Comparison of ENCODE assay signal across 8 cellular contexts in the genomic region with DNA sequence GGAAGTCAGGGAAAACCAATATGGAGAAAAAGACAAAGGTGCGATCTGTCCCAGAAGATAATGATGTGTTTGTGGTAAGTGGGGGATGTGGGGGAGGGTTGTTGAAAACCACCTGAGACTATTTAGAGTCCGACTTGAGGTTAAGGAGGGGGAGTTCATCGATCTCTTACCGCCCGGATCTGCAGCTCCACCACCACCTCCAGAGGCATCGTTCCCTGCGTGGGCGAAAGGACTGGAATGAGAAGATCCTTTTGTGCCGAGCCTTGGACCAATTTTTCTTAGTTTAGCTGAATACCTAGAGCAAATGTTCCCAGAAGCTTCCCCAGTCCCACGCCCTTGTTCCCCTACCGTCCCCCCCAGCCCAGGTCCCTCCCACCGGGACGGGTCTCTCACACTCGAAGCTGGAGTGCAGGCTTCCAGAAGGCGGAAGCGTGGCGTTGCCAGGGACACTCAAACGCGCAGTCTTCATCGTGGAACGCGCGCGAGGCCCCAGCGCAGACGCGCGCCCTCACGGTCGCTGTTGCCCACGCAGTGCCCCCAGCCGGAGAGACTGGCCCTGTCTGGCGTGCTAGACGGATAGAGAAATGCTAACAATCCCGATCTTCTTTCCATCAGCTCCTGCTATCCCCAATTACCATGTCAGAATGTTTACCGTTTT. TPM values are rescaled to one million over a fixed set of nuclear protein-coding genes. Genes with fewer than 3 reads are reported as not detected.
A peak's percentile ranks its signal among the peaks of the same experiment; 100 is the strongest.
DNase-seq lines count a peak whose midpoint lies in the region; ATAC-seq and TF ChIP-seq lines count a peak whose summit lies in the region.

A gene with protein sequence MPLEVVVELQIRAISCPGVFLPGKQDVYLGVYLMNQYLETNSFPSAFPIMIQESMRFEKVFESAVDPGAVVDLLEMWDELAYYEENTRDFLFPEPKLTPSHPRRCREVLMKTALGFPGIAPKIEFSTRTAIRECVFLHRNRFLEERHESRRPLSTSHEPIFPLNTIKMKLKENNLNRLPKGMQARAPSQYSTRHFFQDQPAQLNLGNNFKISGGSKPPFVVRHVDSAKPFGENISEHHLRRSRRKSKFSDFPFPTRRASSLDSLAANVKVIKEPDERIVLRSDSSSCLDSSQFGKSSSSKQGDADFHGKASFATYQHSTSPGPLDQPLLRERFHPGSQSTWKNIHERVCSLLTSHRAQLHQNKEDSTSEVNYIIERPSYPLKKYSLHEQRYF (minus strand): TSS at position 439 of the 658 bp plus-strand sequence. CDS start 230 bp downstream, at position 209.

- H4K20me1 ChIP-seq in osteoblast (ENCODE audit: insufficient read depth, low read length) = no peaks in the 10 kb centered on the region

- ATAC-seq in heart left ventricle (peak; percentile 55 to 75 (median 74)), HG02870 (IDR thresholded peaks at IDR 0.05; ENCODE audit: unreplicated experiment) (no peak), GM19023 (IDR thresholded peaks at IDR 0.05; ENCODE audit: unreplicated experiment) (no peak)

- H3K27ac ChIP-seq in HUES6 (ENCODE audit: low read depth, low read length) (no peak within 1 kb of the TSS), SK-N-MC (peak within 1 kb of the TSS; percentile 96), heart left ventricle (peak within 1 kb of the TSS in 10 of 12 donors; percentile 13 to 64 (median 32)), osteoblast (ENCODE audit: low read depth, low read length) (peak within 1 kb of the TSS; percentile 40)

- no peaks in the 10 kb centered on the region for H3K9me3 ChIP-seq in HUES6 (ENCODE audit: control insufficient read depth, insufficient read depth, low read depth, low read length)
- H3K9me3 ChIP-seq in SK-N-MC (ENCODE audit: low read depth, low read length) = no peaks in the 10 kb centered on the region
- H3K9me3 ChIP-seq in adipocyte (ENCODE audit: control insufficient read depth, low read length) = no peaks in the 10 kb centered on the region
- peaks cover 0 to 2% (median 0%) of the 10 kb centered on the region in 12 donors for H3K9me3 ChIP-seq in heart left ventricle
- no peaks in the 10 kb centered on the region for H3K9me3 ChIP-seq in osteoblast (ENCODE audit: low read depth, low read length)

- intact Hi-C loops in heart left ventricle (cut with DNase I) = loop anchor here in 1 of 10 donors (10.0 kb wide), 1 partner anchor 769 kb away; a partner anchor contains a TSS

- H3K4me2 ChIP-seq in osteoblast (ENCODE audit: insufficient read depth, low read length) = peak within 1 kb of the TSS; percentile 89

- DNase-seq in G401 (ENCODE audit: low spot score) = peak; percentile 81
- no peak for DNase-seq in SK-N-MC (ENCODE audit: low read depth, low spot score)
- DNase-seq in adipocyte (ENCODE audit: low read depth) = peak; percentile 70
- peak; percentile 70 to 84 (median 73) for DNase-seq in heart left ventricle
- peak; percentile 91 for DNase-seq in osteoblast (ENCODE audit: insufficient read length, low spot score, missing footprints)

- peak within 1 kb of the TSS; percentile 38 for H3K9ac ChIP-seq in HUES6 (ENCODE audit: low read length)
- H3K9ac ChIP-seq in SK-N-MC (ENCODE audit: insufficient read length) = peak within 1 kb of the TSS; percentile 91
- H3K9ac ChIP-seq in adipocyte (ENCODE audit: low read length) = peak within 1 kb of the TSS; percentile 67

- TF ChIP-seq CTCF in heart left ventricle (IDR thresholded peaks at IDR 0.05) (peak in 4 of 12 donors; percentile 21 to 41 (median 24)), osteoblast (IDR thresholded peaks at IDR 0.05; ENCODE audit: extremely low read depth, low read depth, low read length) (no peak)

- H3K36me3 ChIP-seq in HUES6 (ENCODE audit: control insufficient read depth, insufficient read depth, low read length) (no peaks in the 10 kb centered on the region), SK-N-MC (ENCODE audit: insufficient read depth, low read length) (no peaks in the 10 kb centered on the region), adipocyte (ENCODE audit: control insufficient read depth, insufficient read depth, low read length, severe bottlenecking) (no peaks in the 10 kb centered on the region), heart left ventricle (no peaks in the 10 kb centered on the region), osteoblast (ENCODE audit: insufficient read depth, low read length) (no peaks in the 10 kb centered on the region)

- H3K4me3 ChIP-seq in HUES6 (ENCODE audit: low read depth, low read length) (peak within 1 kb of the TSS; percentile 80), SK-N-MC (peak within 1 kb of the TSS; percentile 88), adipocyte (ENCODE audit: low read length) (peak within 1 kb of the TSS; percentile 80), heart left ventricle (peak within 1 kb of the TSS; percentile 22 to 59 (median 49)), osteoblast (ENCODE audit: insufficient read depth, low read length) (peak within 1 kb of the TSS; percentile 71)

- H3K27me3 ChIP-seq in HUES6 (ENCODE audit: control insufficient read depth, insufficient read depth, low read length) (peaks cover 6% of the 10 kb centered on the region; the same call in 1 of the 2 replicates), adipocyte (replicated peaks; ENCODE audit: control insufficient read depth, insufficient read depth, low read length) (no peaks in the 10 kb centered on the region), heart left ventricle (no peaks in the 10 kb centered on the region), osteoblast (ENCODE audit: insufficient read depth, low read length) (no peaks in the 10 kb centered on the region)

- WGBS in heart left ventricle, 4 donors = 2 to 4% (median 4%) methylated on average over 29 to 36 of the region's 36 CpGs

- peaks cover 38% of the 10 kb centered on the region for H3K4me1 ChIP-seq in HUES6 (ENCODE audit: control insufficient read depth, insufficient read depth, low read length)
- H3K4me1 ChIP-seq in adipocyte (ENCODE audit: control insufficient read depth, insufficient read depth, low read length) = peaks cover 39% of the 10 kb centered on the region
- peaks cover 0 to 51% (median 32%) of the 10 kb centered on the region in 12 donors for H3K4me1 ChIP-seq in heart left ventricle
- H3K4me1 ChIP-seq in osteoblast (ENCODE audit: insufficient read depth, low read length) = peaks cover 39% of the 10 kb centered on the region

- no peak for TF ChIP-seq POLR2A in heart left ventricle (IDR thresholded peaks at IDR 0.05)

- H3K79me2 ChIP-seq in osteoblast (ENCODE audit: insufficient read depth, low read length) = peaks cover 6% of the 10 kb centered on the region

- H2AFZ ChIP-seq in osteoblast (ENCODE audit: low read length) = peak within 1 kb of the TSS; percentile 84

- in situ Hi-C loops in G401 (cut with HindIII; ENCODE audit: low sequenced_read_pairs) = no loop called here

RNA-seq across cellular contexts. Expression of the gene that starts here (rescaled TPM):
- total RNA-seq in G401 (2014; rRNA removed; shearing (Covaris generic)) = 0.34 and 0.80 TPM in 2 replicates
- total RNA-seq in heart left ventricle = 1 to 10 TPM in 3 of 9 donors, under 1 TPM in 5, not detected in 1; 0.37 to 2.1 (median 0.59) TPM
- polyA plus RNA-seq in heart left ventricle = under 1 TPM; 0.14 to 0.23 TPM
- 0.72 and 1.2 TPM in 2 replicates for total RNA-seq in osteoblast

Comparison
In these comparisons a context has a peak if more than half of its experiments do, and no peak if none do; other contexts are left out.
1. Peak in DNase-seq in G401; RNA of the gene not detected or under 1 TPM.
2. H3K9ac ChIP-seq: peak in every context shown above with its lines; median percentile 91 in SK-N-MC; 67 in adipocyte; 38 in HUES6.
3. ATAC-seq: peak in heart left ventricle (4 of 4); none in HG02870 (single experiment) and GM19023 (single experiment).
4. Peak in every context shown above with its lines, with median percentiles within 50 percentile points of each other: H3K4me3 ChIP-seq.